1 cellular context compared by ENCODE assay signal in genomic region chr10:86139066-86139657, GRCh38.
TF ChIP-seq lines count a peak whose summit lies in the region.

No MANE protein-coding gene starts in this region.

TF ChIP-seq in neural cell, 6 proteins besides CTCF, POLR2A, EP300 and RAD21 (continued from another document):
- TF ChIP-seq, protein P1, sequence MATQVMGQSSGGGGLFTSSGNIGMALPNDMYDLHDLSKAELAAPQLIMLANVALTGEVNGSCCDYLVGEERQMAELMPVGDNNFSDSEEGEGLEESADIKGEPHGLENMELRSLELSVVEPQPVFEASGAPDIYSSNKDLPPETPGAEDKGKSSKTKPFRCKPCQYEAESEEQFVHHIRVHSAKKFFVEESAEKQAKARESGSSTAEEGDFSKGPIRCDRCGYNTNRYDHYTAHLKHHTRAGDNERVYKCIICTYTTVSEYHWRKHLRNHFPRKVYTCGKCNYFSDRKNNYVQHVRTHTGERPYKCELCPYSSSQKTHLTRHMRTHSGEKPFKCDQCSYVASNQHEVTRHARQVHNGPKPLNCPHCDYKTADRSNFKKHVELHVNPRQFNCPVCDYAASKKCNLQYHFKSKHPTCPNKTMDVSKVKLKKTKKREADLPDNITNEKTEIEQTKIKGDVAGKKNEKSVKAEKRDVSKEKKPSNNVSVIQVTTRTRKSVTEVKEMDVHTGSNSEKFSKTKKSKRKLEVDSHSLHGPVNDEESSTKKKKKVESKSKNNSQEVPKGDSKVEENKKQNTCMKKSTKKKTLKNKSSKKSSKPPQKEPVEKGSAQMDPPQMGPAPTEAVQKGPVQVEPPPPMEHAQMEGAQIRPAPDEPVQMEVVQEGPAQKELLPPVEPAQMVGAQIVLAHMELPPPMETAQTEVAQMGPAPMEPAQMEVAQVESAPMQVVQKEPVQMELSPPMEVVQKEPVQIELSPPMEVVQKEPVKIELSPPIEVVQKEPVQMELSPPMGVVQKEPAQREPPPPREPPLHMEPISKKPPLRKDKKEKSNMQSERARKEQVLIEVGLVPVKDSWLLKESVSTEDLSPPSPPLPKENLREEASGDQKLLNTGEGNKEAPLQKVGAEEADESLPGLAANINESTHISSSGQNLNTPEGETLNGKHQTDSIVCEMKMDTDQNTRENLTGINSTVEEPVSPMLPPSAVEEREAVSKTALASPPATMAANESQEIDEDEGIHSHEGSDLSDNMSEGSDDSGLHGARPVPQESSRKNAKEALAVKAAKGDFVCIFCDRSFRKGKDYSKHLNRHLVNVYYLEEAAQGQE (IDR thresholded peaks at IDR 0.05; ENCODE audit: borderline replicate concordance), result no peak
